Comparison of ENCODE assay signal across 20 cellular contexts in genomic region chr3:177783338-177783737, GRCh38.
DNase-seq lines count a peak whose midpoint lies in the region; ATAC-seq and TF ChIP-seq lines count a peak whose summit lies in the region.
"Had no signal": no experiment of that assay in that cellular context is flagged by ENCODE, and none has a peak within 500 bp of the region (broad histone marks: within the 10 kb centered on the region; RNA-seq: fewer than 3 reads in every experiment).

No MANE protein-coding gene starts in this region.

- no peaks in the 10 kb centered on the region for H3K9me3 ChIP-seq in esophagus muscularis mucosa
- H3K9me3 ChIP-seq in right atrium auricular region = no peaks in the 10 kb centered on the region
- no peaks in the 10 kb centered on the region for H3K9me3 ChIP-seq in sigmoid colon
- H3K9me3 ChIP-seq in hepatocyte (ENCODE audit: low read depth) = no peaks in the 10 kb centered on the region
- H3K9me3 ChIP-seq: SJCRH30 had no signal

- H4K20me1 ChIP-seq in hepatocyte (ENCODE audit: insufficient read depth, poor library complexity, severe bottlenecking) = no peaks in the 10 kb centered on the region

- H3K4me1 ChIP-seq in esophagus muscularis mucosa (peaks cover 24 to 53% (median 36%) of the 10 kb centered on the region in 4 donors), right atrium auricular region (peaks cover 0 to 41% of the 10 kb centered on the region in 2 donors), sigmoid colon (peaks cover 0 to 37% (median 30%) of the 10 kb centered on the region in 4 donors), hepatocyte (ENCODE audit: insufficient read depth) (peaks cover 4% of the 10 kb centered on the region)
- H3K4me1 ChIP-seq: SJCRH30 had no signal

- ATAC-seq in GM21367 (IDR thresholded peaks at IDR 0.05; ENCODE audit: unreplicated experiment) = no peak

- H3K4me3 ChIP-seq in esophagus muscularis mucosa = no peak overlapping the region
- H3K4me3 ChIP-seq in right atrium auricular region = no peak overlapping the region
- no peak overlapping the region for H3K4me3 ChIP-seq in sigmoid colon
- no peak overlapping the region for H3K4me3 ChIP-seq in hepatocyte
- H3K4me3 ChIP-seq: SJCRH30 had no signal

- peak; percentile 6 for DNase-seq in NCI-H128 (lab: John Stamatoyannopoulos, UW; ENCODE audit: unreplicated experiment)
- no peak for DNase-seq in esophagus muscularis mucosa (ENCODE audit: extremely low spot score)
- no peak for DNase-seq in right atrium auricular region (ENCODE audit: low spot score)
- DNase-seq in sigmoid colon = no peak
- no peak for DNase-seq in HuH-7 (ENCODE audit: low spot score)
- no peak for DNase-seq in hepatocyte (ENCODE audit: low spot score)
- DNase-seq: AML-193; Calu3; CD8-positive, alpha-beta memory T cell; Karpas-422; MV-4-11; NCI-H1105 treated with DMSO at 0.1 percent for 48 hours; NCI-H1694; NCI-H2081 treated with DMSO at 0.1 percent for 48 hours; NCI-H510A treated with DMSO at 0.1 percent for 48 hours; NCI-H748 treated with DMSO at 0.1 percent for 48 hours; NK-92 treated with Interleukin-12 subunit alpha and Interleukin-12 subunit beta, amount 100 ng/mL, for 24 hours; SJCRH30 had no signal

- H3K36me3 ChIP-seq in esophagus muscularis mucosa (no peaks in the 10 kb centered on the region), right atrium auricular region (no peaks in the 10 kb centered on the region), sigmoid colon (no peaks in the 10 kb centered on the region), hepatocyte (replicated peaks; ENCODE audit: insufficient read depth, low read depth) (no peaks in the 10 kb centered on the region)
- H3K36me3 ChIP-seq: SJCRH30 had no signal

- H3K9me2 ChIP-seq in hepatocyte (replicated peaks; ENCODE audit: insufficient read depth) = no peaks in the 10 kb centered on the region

- H3K79me2 ChIP-seq in hepatocyte = no peaks in the 10 kb centered on the region

- H3K27ac ChIP-seq in esophagus muscularis mucosa (replicated peaks in 1 of 4) (peak overlapping the region; percentile 77 to 80 (median 80)), right atrium auricular region (peak overlapping the region; percentile 84 to 96), sigmoid colon (peak overlapping the region in 3 of 4 donors; percentile 69 to 79 (median 79)), hepatocyte (no peak overlapping the region)
- H3K27ac ChIP-seq: C4-2B, SJCRH30 had no signal

- TF ChIP-seq POLR2A in esophagus muscularis mucosa (IDR thresholded peaks at IDR 0.05; ENCODE audit: low read depth) (no peak), sigmoid colon (IDR thresholded peaks at IDR 0.05) (no peak)

- H3K4me2 ChIP-seq in hepatocyte = no peak overlapping the region

- H3K27me3 ChIP-seq in esophagus muscularis mucosa (no peaks in the 10 kb centered on the region), right atrium auricular region (no peaks in the 10 kb centered on the region), sigmoid colon (no peaks in the 10 kb centered on the region), hepatocyte (no peaks in the 10 kb centered on the region)
- H3K27me3 ChIP-seq: SJCRH30 had no signal

- TF ChIP-seq EP300 in esophagus muscularis mucosa (IDR thresholded peaks at IDR 0.05) (peak; percentile 24), sigmoid colon (IDR thresholded peaks at IDR 0.05) (peak in 2 of 4 donors; percentile 63 to 79)

- WGBS in esophagus muscularis mucosa = 66% methylated on average over 2 of the region's 2 CpGs
- 95% methylated on average over 2 of the region's 2 CpGs for WGBS in sigmoid colon, 2 donors
- WGBS in hepatocyte (ENCODE audit: low lambda C conversion rate, missing lambda C conversion rate) = 98% methylated on average over 2 of the region's 2 CpGs

- H2AFZ ChIP-seq in hepatocyte = no peak overlapping the region

- TF ChIP-seq CTCF in esophagus muscularis mucosa (IDR thresholded peaks at IDR 0.05) (no peak), right atrium auricular region (IDR thresholded peaks at IDR 0.05) (no peak), sigmoid colon (IDR thresholded peaks at IDR 0.05) (no peak), hepatocyte (IDR thresholded peaks at IDR 0.05; ENCODE audit: poor library complexity) (no peak)

- intact Hi-C loops in esophagus muscularis mucosa (cut with DNase I) = no loop called here
- intact Hi-C loops in sigmoid colon (cut with DNase I) = loop anchor here (5.0 kb wide), 1 partner anchor 39 kb away; no protein-coding TSS in a partner anchor
